10 cellular contexts compared by ENCODE assay signal in genomic region chr12:76866726-76867125, GRCh38.
A peak's percentile ranks its signal among the peaks of the same experiment; 100 is the strongest.
DNase-seq lines count a peak whose midpoint lies in the region; ATAC-seq lines count a peak whose summit lies in the region.
"Had no signal": no experiment of that assay in that cellular context is flagged by ENCODE, and none has a peak within 500 bp of the region (broad histone marks: within the 10 kb centered on the region; RNA-seq: fewer than 3 reads in every experiment).

No MANE protein-coding gene starts in this region.

- ATAC-seq in HG02571 (IDR thresholded peaks at IDR 0.05; ENCODE audit: unreplicated experiment) (peak; percentile 36), GM18861 (IDR thresholded peaks at IDR 0.05; ENCODE audit: unreplicated experiment) (no peak)
- no peak for ATAC-seq in activated naive CD8-positive, alpha-beta T cell treated with anti-CD3 and anti-CD28 coated beads, Interleukin-2, amount 50 U/mL, for 24 hours
- ATAC-seq: activated CD8-positive, alpha-beta T cell treated with anti-CD3 and anti-CD28 coated beads for 36 hours had no signal

- peak; percentile 76 for DNase-seq in D341Med (ENCODE audit: low spot score)
- peak; percentile 98 for DNase-seq in NCI-H82 (lab: John Stamatoyannopoulos, UW)
- DNase-seq in iris pigment epithelial cell (ENCODE audit: low read depth), result peak; percentile 32
- no peak for DNase-seq in inferior parietal cortex (ENCODE audit: extremely low spot score)
- no peak for DNase-seq in activated naive CD8-positive, alpha-beta T cell treated with anti-CD3 and anti-CD28 coated beads, Interleukin-2, amount 50 U/mL, for 24 hours
- no peak for DNase-seq in NCI-H2029 treated with DMSO at 0.1 percent for 48 hours (lab: John Stamatoyannopoulos, UW)
- DNase-seq: activated CD8-positive, alpha-beta T cell treated with anti-CD3 and anti-CD28 coated beads for 36 hours; substantia nigra had no signal

- H3K4me1 Mint-ChIP-seq in activated naive CD8-positive, alpha-beta T cell treated with anti-CD3 and anti-CD28 coated beads, Interleukin-2, amount 50 U/mL, for 24 hours, result no peaks in the 10 kb centered on the region

- no peak overlapping the region for H3K27ac Mint-ChIP-seq in activated naive CD8-positive, alpha-beta T cell treated with anti-CD3 and anti-CD28 coated beads, Interleukin-2, amount 50 U/mL, for 24 hours
- H3K27ac Mint-ChIP-seq: activated CD8-positive, alpha-beta T cell treated with anti-CD3 and anti-CD28 coated beads for 36 hours had no signal

- no peaks in the 10 kb centered on the region for H3K36me3 Mint-ChIP-seq in activated naive CD8-positive, alpha-beta T cell treated with anti-CD3 and anti-CD28 coated beads, Interleukin-2, amount 50 U/mL, for 24 hours (ENCODE audit: low read depth)

- H3K9me3 Mint-ChIP-seq in activated naive CD8-positive, alpha-beta T cell treated with anti-CD3 and anti-CD28 coated beads, Interleukin-2, amount 50 U/mL, for 24 hours, result no peaks in the 10 kb centered on the region
- H3K9me3 Mint-ChIP-seq: activated CD8-positive, alpha-beta T cell treated with anti-CD3 and anti-CD28 coated beads for 36 hours had no signal

- H3K4me3 Mint-ChIP-seq in activated naive CD8-positive, alpha-beta T cell treated with anti-CD3 and anti-CD28 coated beads, Interleukin-2, amount 50 U/mL, for 24 hours, result no peak overlapping the region
- H3K4me3 Mint-ChIP-seq: activated CD8-positive, alpha-beta T cell treated with anti-CD3 and anti-CD28 coated beads for 36 hours had no signal

- H3K27me3 Mint-ChIP-seq in activated naive CD8-positive, alpha-beta T cell treated with anti-CD3 and anti-CD28 coated beads, Interleukin-2, amount 50 U/mL, for 24 hours, result peaks cover 9% of the 10 kb centered on the region

Comparison
In these comparisons a context has a peak if more than half of its experiments do, and no peak if none do; other contexts are left out.
1. DNase-seq: peak in D341Med (single experiment), NCI-H82 (single experiment) and iris pigment epithelial cell (single experiment); none in inferior parietal cortex (single experiment), activated naive CD8-positive, alpha-beta T cell treated with anti-CD3 and anti-CD28 coated beads, Interleukin-2, amount 50 U/mL, for 24 hours (single experiment) and NCI-H2029 treated with DMSO at 0.1 percent for 48 hours (single experiment).